ENCODE assay signal across 8 cellular contexts in the genomic region with DNA sequence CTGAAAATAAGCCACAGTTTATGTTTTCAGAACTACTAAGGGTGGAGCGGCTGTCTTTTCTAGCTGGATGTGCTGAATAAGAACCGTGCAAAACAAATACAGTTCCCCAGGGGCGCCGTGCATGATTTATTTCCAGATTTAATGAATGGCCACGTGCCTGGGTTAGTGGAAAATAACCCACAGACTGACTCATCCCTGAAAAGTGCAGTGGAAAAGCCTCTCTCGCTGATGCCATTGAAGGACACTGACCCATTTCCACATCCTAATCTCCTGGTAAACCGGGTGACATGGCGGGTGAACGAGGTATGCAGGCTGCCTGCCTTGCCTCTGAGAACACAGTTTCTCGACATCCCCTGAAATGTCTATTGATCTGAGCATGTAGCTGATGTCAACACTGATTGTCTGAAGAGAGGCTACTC.
DNase-seq lines count a peak whose midpoint lies in the region; ATAC-seq and TF ChIP-seq lines count a peak whose summit lies in the region.

No MANE protein-coding gene starts in this region.

- peaks cover 3% of the 10 kb centered on the region for H3K27me3 Mint-ChIP-seq in activated CD4-positive, alpha-beta T cell treated with anti-CD3 and anti-CD28 coated beads, Interleukin-2, amount 10 ng/mL, durations not matched to agents 24 days and 14 days

- H3K4me3 ChIP-seq in right atrium auricular region: no peak overlapping the region

- H3K27ac ChIP-seq in VCaP: peak overlapping the region; percentile 57
- H3K27ac ChIP-seq in right atrium auricular region: no peak overlapping the region
- peak overlapping the region; percentile 10 for H3K27ac ChIP-seq in substantia nigra (ENCODE audit: low read depth, low read length, poor library complexity, severe bottlenecking)

- H3K27me3 ChIP-seq in right atrium auricular region: no peaks in the 10 kb centered on the region

- no peaks in the 10 kb centered on the region for H3K36me3 ChIP-seq in right atrium auricular region

- ATAC-seq in GM21737 (IDR thresholded peaks at IDR 0.05; ENCODE audit: unreplicated experiment) (no peak), HG03175 (IDR thresholded peaks at IDR 0.05; ENCODE audit: unreplicated experiment) (no peak)

- H3K4me1 Mint-ChIP-seq in activated CD4-positive, alpha-beta T cell treated with anti-CD3 and anti-CD28 coated beads, Interleukin-2, amount 10 ng/mL, durations not matched to agents 24 days and 14 days: peaks cover 2% of the 10 kb centered on the region

- intact Hi-C loops in activated CD4-positive, alpha-beta T cell treated with anti-CD3 and anti-CD28 coated beads, Interleukin-2, amount 10 ng/mL, durations not matched to agents 24 days and 14 days (cut with micrococcal nuclease): no loop called here

- no peaks in the 10 kb centered on the region for H3K9me3 ChIP-seq in right atrium auricular region

- no peaks in the 10 kb centered on the region for H3K36me3 Mint-ChIP-seq in activated CD4-positive, alpha-beta T cell treated with anti-CD3 and anti-CD28 coated beads, Interleukin-2, amount 10 ng/mL, durations not matched to agents 24 days and 14 days (ENCODE audit: low read depth)

- no peak overlapping the region for H3K27ac Mint-ChIP-seq in activated CD4-positive, alpha-beta T cell treated with anti-CD3 and anti-CD28 coated beads, Interleukin-2, amount 10 ng/mL, durations not matched to agents 24 days and 14 days

- H3K9me3 Mint-ChIP-seq in activated CD4-positive, alpha-beta T cell treated with anti-CD3 and anti-CD28 coated beads, Interleukin-2, amount 10 ng/mL, durations not matched to agents 24 days and 14 days: no peaks in the 10 kb centered on the region

- no peak overlapping the region for H3K4me3 Mint-ChIP-seq in activated CD4-positive, alpha-beta T cell treated with anti-CD3 and anti-CD28 coated beads, Interleukin-2, amount 10 ng/mL, durations not matched to agents 24 days and 14 days

- TF ChIP-seq CTCF in VCaP (conservative IDR thresholded peaks at IDR 0.05) (no peak), right atrium auricular region (IDR thresholded peaks at IDR 0.05) (no peak)

- DNase-seq in HuH-7.5 (ENCODE audit: low spot score): peak; percentile 36
- DNase-seq in right atrium auricular region (ENCODE audit: low spot score): peak; percentile 89
- DNase-seq in substantia nigra (lab: John Stamatoyannopoulos, UW): peak in 11 of 49 donors; percentile 8 to 58 (median 18)
- no peak for DNase-seq in activated CD4-positive, alpha-beta T cell treated with anti-CD3 and anti-CD28 coated beads, Interleukin-2, amount 10 ng/mL, durations not matched to agents 24 days and 14 days
- no peak for DNase-seq in SHP77 treated with DMSO at 0.1 percent for 48 hours (lab: John Stamatoyannopoulos, UW)

- H3K4me1 ChIP-seq in right atrium auricular region: peaks cover 0 to 12% of the 10 kb centered on the region in 2 donors

Comparison
In these comparisons a context has a peak if more than half of its experiments do, and no peak if none do; other contexts are left out.
1. DNase-seq: peak in HuH-7.5 (single experiment) and right atrium auricular region (single experiment); none in activated CD4-positive, alpha-beta T cell treated with anti-CD3 and anti-CD28 coated beads, Interleukin-2, amount 10 ng/mL, durations not matched to agents 24 days and 14 days (single experiment) and SHP77 treated with DMSO at 0.1 percent for 48 hours (single experiment).
2. H3K27ac ChIP-seq: peak in VCaP (single experiment) and substantia nigra (single experiment); none in right atrium auricular region (0 of 2).